Comparison of ENCODE assay signal across 30 cellular contexts in the genomic region with DNA sequence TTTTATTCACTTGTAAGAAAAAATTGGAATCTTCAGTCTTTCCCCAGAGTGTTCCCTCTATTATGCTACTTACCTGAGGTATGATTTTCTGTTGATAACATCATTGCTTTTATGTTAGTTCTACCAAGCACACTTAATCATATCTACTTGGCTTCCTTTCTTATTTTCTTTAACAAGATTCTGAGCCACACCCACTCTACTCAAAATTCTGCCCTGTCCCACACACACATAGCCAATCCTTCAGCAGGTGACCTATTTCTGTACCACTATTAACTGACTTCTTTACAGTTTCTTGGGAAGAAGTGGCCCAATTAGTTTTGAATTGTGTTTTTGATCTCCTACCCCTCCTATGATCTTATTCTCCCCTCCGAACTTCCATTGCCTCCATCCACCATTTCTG.
"Had no signal": no experiment of that assay in that cellular context is flagged by ENCODE, and none has a peak within 500 bp of the region (broad histone marks: within the 10 kb centered on the region; RNA-seq: fewer than 3 reads in every experiment).

No MANE protein-coding gene starts in this region.

- H3K9ac ChIP-seq: KMS-11 had no signal

- H3K27ac ChIP-seq: KMS-11 had no signal

- DNase-seq: Karpas-422, Kasumi-1, MG63, MM.1S, MV-4-11, NCI-H1048, NCI-H1092, NCI-H1092 treated with DMSO at 0.1 percent for 48 hours, NCI-H1105, NCI-H1436, NCI-H1436 treated with DMSO at 0.1 percent for 48 hours, NCI-H146, NCI-H1694, NCI-H1694 treated with DMSO at 0.1 percent for 48 hours, NCI-H187, NCI-H187 treated with DMSO at 0.1 percent for 48 hours, NCI-H1930, NCI-H2029, NCI-H2029 treated with DMSO at 0.1 percent for 48 hours, NCI-H2081, NCI-H2081 treated with DMSO at 0.1 percent for 48 hours, NCI-H2107, NCI-H2171, NCI-H2227 treated with DMSO at 0.1 percent for 48 hours, NCI-H226, NCI-H345, NCI-H446, NCI-H446 treated with DMSO at 0.1 percent for 48 hours, NCI-H510A had no signal

- H3K36me3 ChIP-seq: MG63 had no signal

- H3K27me3 ChIP-seq: MG63 had no signal

- H3K4me2 ChIP-seq: KMS-11 had no signal

- H3K4me3 ChIP-seq: MG63 had no signal

- H3K9me3 ChIP-seq: MG63 had no signal
